In genomic region chr3:177137774-177138705, GRCh38 we compare ENCODE assay signal across 21 cellular contexts. TPM values are rescaled to one million over a fixed set of nuclear protein-coding genes. Genes with fewer than 3 reads are reported as not detected.
DNase-seq lines count a peak whose midpoint lies in the region; ATAC-seq, FAIRE-seq and TF ChIP-seq lines count a peak whose summit lies in the region.
"Had no signal": no experiment of that assay in that cellular context is flagged by ENCODE, and none has a peak within 500 bp of the region (broad histone marks: within the 10 kb centered on the region; RNA-seq: fewer than 3 reads in every experiment).

No MANE protein-coding gene starts in this region.

- peak; percentile 78 for FAIRE-seq in K562 (lab: Jason Lieb, UNC)
- FAIRE-seq: endometrium had no signal

- H3K4me3 ChIP-seq in CD8-positive, alpha-beta memory T cell (ENCODE audit: low read length) = no peak overlapping the region
- no peak overlapping the region for H3K4me3 ChIP-seq in K562
- no peak overlapping the region for H3K4me3 ChIP-seq in PC-3 (ENCODE audit: low read length)
- H3K4me3 ChIP-seq: heart right ventricle, lower lobe of right lung, testis had no signal

- no peaks in the 10 kb centered on the region for H3K36me3 ChIP-seq in CD8-positive, alpha-beta memory T cell (ENCODE audit: insufficient read depth, low read length)
- H3K36me3 ChIP-seq in K562 (ENCODE audit: control insufficient read depth, insufficient read depth, low read length) = peaks cover 12% of the 10 kb centered on the region; the same call in 2 of the 3 replicates
- H3K36me3 ChIP-seq in PC-3 (ENCODE audit: low read depth, low read length) = 0 out of 2 replicates have a peak, but pooled peaks cover 6% of the 10 kb centered on the region
- H3K36me3 ChIP-seq: heart right ventricle, lower lobe of right lung had no signal

- CTCF ChIA-PET in activated CD4-positive, alpha-beta T cell treated with anti-CD3 and anti-CD28 coated beads for 36 hours (lab: Charles Lee) = interaction anchor here (0.7 to 1.3 kb wide), 2 partner anchors 10 to 14 kb away, joined by 3 to 5 read pairs; no protein-coding TSS in a partner anchor
- CTCF ChIA-PET in CD8-positive, alpha-beta memory T cell (lab: Charles Lee) = no interaction called here
- CTCF ChIA-PET in K562 (lab: Yijun Ruan, JAX; ENCODE audit: low intra/inter-chr PET ratio) = no interaction called here
- CTCF ChIA-PET in PC-3 (lab: Charles Lee) = no interaction called here

- H3K4me3 Mint-ChIP-seq in activated CD4-positive, alpha-beta T cell treated with anti-CD3 and anti-CD28 coated beads for 36 hours = no peak overlapping the region
- peak overlapping the region in 6 of 7 donors; percentile 58 to 82 (median 66) for H3K4me3 Mint-ChIP-seq in CD8-positive, alpha-beta memory T cell
- no peak overlapping the region for H3K4me3 Mint-ChIP-seq in osteocyte (ENCODE audit: unreplicated experiment)

- H2AFZ ChIP-seq in K562 (ENCODE audit: low read depth, low read length) (no peak overlapping the region), PC-3 (ENCODE audit: low read length) (no peak overlapping the region)

- H3K27ac ChIP-seq in CD8-positive, alpha-beta memory T cell (ENCODE audit: low read depth, low read length) = no peak overlapping the region
- no peak overlapping the region for H3K27ac ChIP-seq in K562 (ENCODE audit: extremely low read depth, low read depth, low read length)
- no peak overlapping the region for H3K27ac ChIP-seq in PC-3 (ENCODE audit: low read length)
- H3K27ac ChIP-seq: heart right ventricle, lower lobe of right lung, testis had no signal

- peaks cover 54% of the 10 kb centered on the region for H3K4me1 ChIP-seq in CD8-positive, alpha-beta memory T cell (ENCODE audit: insufficient read depth, low read length)
- peaks cover 0 to 11% of the 10 kb centered on the region in 2 experiments; a peak in 2 of 5 replicates for H3K4me1 ChIP-seq in K562 (replicated peaks in 1 of 2; ENCODE audit: control insufficient read depth in 2 of 2, insufficient read depth in 2 of 2, low read length in 2 of 2)
- H3K4me1 ChIP-seq in PC-3 (ENCODE audit: insufficient read depth, low read length) = no peaks in the 10 kb centered on the region
- H3K4me1 ChIP-seq: BE2C, testis had no signal

- BruUV-seq in K562 (replicated peaks; lab: Mats Ljungman, UMichigan) (no TSS peak), PC-3 (replicated peaks; lab: Mats Ljungman, UMichigan) (no TSS peak)

- peak; percentile 59 for ATAC-seq in activated CD4-positive, alpha-beta T cell treated with anti-CD3 and anti-CD28 coated beads for 36 hours
- ATAC-seq in K562 (no peak), HG03159 (IDR thresholded peaks at IDR 0.05; ENCODE audit: unreplicated experiment) (no peak), PC-3 (no peak)
- ATAC-seq: lower lobe of right lung had no signal

- 82% methylated on average over 7 of the region's 7 CpGs for WGBS in K562 (ENCODE audit: insufficient coverage, low coverage, missing lambda C conversion rate)

- no peak overlapping the region for H3K9ac ChIP-seq in K562 (ENCODE audit: insufficient read depth in 1 of 2, low read depth in 2 of 2, low read length in 2 of 2)
- H3K9ac ChIP-seq in PC-3 (ENCODE audit: low read length) = no peak overlapping the region

- no peaks in the 10 kb centered on the region for H3F3A ChIP-seq in PC-3 (ENCODE audit: low read length, unreplicated experiment)

- TF ChIP-seq RAD21 in K562 (CRISPR knock-in tag; conservative IDR thresholded peaks at IDR 0.05 in 1 of 2, IDR thresholded peaks at IDR 0.05 in 1 of 2) = no peak

- no peaks in the 10 kb centered on the region for H3K9me2 ChIP-seq in PC-3 (replicated peaks; ENCODE audit: low read length)

- no peaks in the 10 kb centered on the region for H3K27me3 ChIP-seq in CD8-positive, alpha-beta memory T cell (ENCODE audit: insufficient read depth, low read length, poor library complexity, severe bottlenecking)
- H3K27me3 ChIP-seq in K562 (ENCODE audit: control insufficient read depth in 2 of 2, insufficient read depth in 2 of 2, low read length in 2 of 2) (no peaks in the 10 kb centered on the region), PC-3 (ENCODE audit: low read length) (no peaks in the 10 kb centered on the region)
- H3K27me3 ChIP-seq: BE2C, heart right ventricle, testis had no signal

- H3K27me3 Mint-ChIP-seq in activated CD4-positive, alpha-beta T cell treated with anti-CD3 and anti-CD28 coated beads for 36 hours = no peaks in the 10 kb centered on the region
- no peaks in the 10 kb centered on the region for H3K27me3 Mint-ChIP-seq in CD8-positive, alpha-beta memory T cell
- no peaks in the 10 kb centered on the region for H3K27me3 Mint-ChIP-seq in osteocyte (ENCODE audit: unreplicated experiment)

- DNase-seq in activated CD4-positive, alpha-beta T cell treated with anti-CD3 and anti-CD28 coated beads for 36 hours = no peak
- no peak for DNase-seq in activated CD4-positive, alpha-beta T cell treated with anti-CD3 and anti-CD28 coated beads, Interleukin-2, amount 50 U/mL, for 48 hours
- no peak for DNase-seq in CD8-positive, alpha-beta memory T cell
- no peak for DNase-seq in K562 (ENCODE audit: extremely low read depth in 1 of 4, low spot score in 3 of 4)
- no peak for DNase-seq in osteocyte (ENCODE audit: extremely low spot score, unreplicated experiment)
- no peak for DNase-seq in PC-3
- no peak for DNase-seq in dermis blood vessel endothelial cell
- DNase-seq: activated CD4-positive, CD25-positive, alpha-beta regulatory T cell; aorta; BE2C; cerebellar nuclear complex; heart right ventricle; KBM-7; lower lobe of right lung; MV-4-11; NCI-H2029; Right ventricle myocardium superior; stimulated activated CD4-positive, alpha-beta T cell treated with anti-CD3 and anti-CD28 coated beads, Interleukin-4, amount 100 ng/mL, for 4 hours; testis had no signal

- peaks cover 7% of the 10 kb centered on the region; the same call in 1 of the 2 replicates for H4K20me1 ChIP-seq in K562 (replicated peaks; ENCODE audit: control insufficient read depth, insufficient read depth, low read length)
- H4K20me1 ChIP-seq in PC-3 (ENCODE audit: low read length) = peaks cover 12% of the 10 kb centered on the region; the same call in 1 of the 2 replicates

- intact Hi-C loops in activated CD4-positive, alpha-beta T cell treated with anti-CD3 and anti-CD28 coated beads for 36 hours (cut with DNase I, micrococcal nuclease) = no loop called here
- intact Hi-C loops in K562 (cut with micrococcal nuclease) (no loop called here), PC-3 (cut with micrococcal nuclease) (no loop called here)

- peaks cover 25% of the 10 kb centered on the region for H3K36me3 Mint-ChIP-seq in activated CD4-positive, alpha-beta T cell treated with anti-CD3 and anti-CD28 coated beads for 36 hours (ENCODE audit: low read depth)
- peaks cover 3 to 12% (median 4%) of the 10 kb centered on the region in 3 donors for H3K36me3 Mint-ChIP-seq in CD8-positive, alpha-beta memory T cell
- peaks cover 24% of the 10 kb centered on the region for H3K36me3 Mint-ChIP-seq in osteocyte (ENCODE audit: unreplicated experiment)

- no peaks in the 10 kb centered on the region for H3K9me1 ChIP-seq in K562 (ENCODE audit: control insufficient read depth, insufficient read depth, low read length)

- no peak overlapping the region for H3K4me2 ChIP-seq in K562 (ENCODE audit: insufficient read depth, low read length)
- no peak overlapping the region for H3K4me2 ChIP-seq in PC-3 (ENCODE audit: low read length)

- no peaks in the 10 kb centered on the region for H3K9me3 ChIP-seq in CD8-positive, alpha-beta memory T cell (ENCODE audit: low read length)
- H3K9me3 ChIP-seq in K562 (replicated peaks; ENCODE audit: control insufficient read depth, insufficient read depth, low read depth, low read length) (no peaks in the 10 kb centered on the region), PC-3 (ENCODE audit: low read length) (no peaks in the 10 kb centered on the region)
- H3K9me3 ChIP-seq: BE2C, lower lobe of right lung, testis had no signal

- no peak for TF ChIP-seq EP300 in K562 (IDR thresholded peaks at IDR 0.05; ENCODE audit: low read length)

- peaks cover 75% of the 10 kb centered on the region for H3K4me1 Mint-ChIP-seq in activated CD4-positive, alpha-beta T cell treated with anti-CD3 and anti-CD28 coated beads for 36 hours
- peaks cover 59 to 91% (median 86%) of the 10 kb centered on the region in 3 donors for H3K4me1 Mint-ChIP-seq in CD8-positive, alpha-beta memory T cell
- H3K4me1 Mint-ChIP-seq in osteocyte (ENCODE audit: unreplicated experiment) = peaks cover 45% of the 10 kb centered on the region

- in situ Hi-C loops in K562 (cut with MboI) = no loop called here

- TF ChIP-seq POLR2A in K562 (conservative IDR thresholded peaks at IDR 0.05) = no peak

- peak overlapping the region; percentile 67 for H3K27ac Mint-ChIP-seq in activated CD4-positive, alpha-beta T cell treated with anti-CD3 and anti-CD28 coated beads for 36 hours
- H3K27ac Mint-ChIP-seq in CD8-positive, alpha-beta memory T cell = peak overlapping the region in 7 of 8 donors; percentile 7 to 88 (median 42)
- H3K27ac Mint-ChIP-seq in osteocyte (ENCODE audit: unreplicated experiment) = peak overlapping the region; percentile 34

- POLR2A ChIA-PET in activated CD4-positive, alpha-beta T cell treated with anti-CD3 and anti-CD28 coated beads for 36 hours (lab: Charles Lee) = no interaction called here
- POLR2A ChIA-PET in CD8-positive, alpha-beta memory T cell (lab: Charles Lee) = no interaction called here
- POLR2A ChIA-PET in K562 (lab: Yijun Ruan, JAX) (no interaction called here), PC-3 (lab: Charles Lee; ENCODE audit: unreplicated experiment) (no interaction called here)

- peaks cover 2% of the 10 kb centered on the region for H3K9me3 Mint-ChIP-seq in activated CD4-positive, alpha-beta T cell treated with anti-CD3 and anti-CD28 coated beads for 36 hours (ENCODE audit: low read depth)
- H3K9me3 Mint-ChIP-seq in CD8-positive, alpha-beta memory T cell = no peaks in the 10 kb centered on the region
- H3K9me3 Mint-ChIP-seq in osteocyte (ENCODE audit: unreplicated experiment) = peaks cover 8% of the 10 kb centered on the region

- H3K79me2 ChIP-seq in K562 (ENCODE audit: control insufficient read depth, insufficient read depth, low read length) (peaks cover 96% of the 10 kb centered on the region), PC-3 (ENCODE audit: low read length) (peaks cover 96% of the 10 kb centered on the region)

- TF ChIP-seq CTCF in K562 (IDR thresholded peaks at IDR 0.05 in 2 of 3, conservative IDR thresholded peaks at IDR 0.05 in 1 of 3; ENCODE audit: insufficient read depth in 2 of 3, low read depth in 1 of 3, low read length in 3 of 3) (no peak), osteocyte (IDR thresholded peaks at IDR 0.05) (no peak), PC-3 (conservative IDR thresholded peaks at IDR 0.05; ENCODE audit: low read depth, low read length) (no peak)

RNA-seq across cellular contexts. Expression of gene TBL1XR1, which starts 59.2 kb away (rescaled TPM):
- total RNA-seq in activated CD4-positive, alpha-beta T cell treated with anti-CD3 and anti-CD28 coated beads for 36 hours = 100 to 1,000 TPM; 164 to 226 TPM
- total RNA-seq in CD8-positive, alpha-beta memory T cell = 100 to 1,000 TPM; 173 to 193 TPM
- 36.3 TPM for polyA plus RNA-seq in CD8-positive, alpha-beta memory T cell
- 113 and 226 TPM in 2 replicates for total RNA-seq in K562 (2011; cell fraction: chromatin; rRNA removed; ENCODE audit: low replicate concordance)
- total RNA-seq in K562 (2011; cell fraction: nucleolus; rRNA removed) = 55.0 and 70.3 TPM in 2 replicates
- 125 and 183 TPM in 2 replicates for total RNA-seq in K562 (2011; cell fraction: nucleoplasm; rRNA removed)
- total RNA-seq in K562 (2014; rRNA removed) (56.6 and 68.6 TPM in 2 replicates), K562 (2014; rRNA removed; fragmentation: Illumina TruSeq; extraction: Trizol) (110 and 132 TPM in 2 replicates), K562 (2015; rRNA removed; fragmentation: Illumina TruSeq; extraction: Trizol) (74.0 and 83.3 TPM in 2 replicates), K562 (2021) (125 and 150 TPM in 2 replicates), osteocyte (370 and 381 TPM in 2 replicates), PC-3 (2014; rRNA removed) (77.6 and 109 TPM in 2 replicates), dermis blood vessel endothelial cell (117 and 144 TPM in 2 replicates)
- polyA plus RNA-seq in K562 (2011; rRNA removed) (129 and 171 TPM in 2 replicates), K562 (2014; fragmentation: Illumina TruSeq; extraction: Trizol) (36.6 and 37.2 TPM in 2 replicates), K562 (2014; fragmentation: Nextera tagmentation; extraction: Ambion mirVana) (10 to 100 TPM; 19.6 to 90.2 TPM), K562 (2014; rRNA removed) (36.7 and 39.9 TPM in 2 replicates)
- 42.5 and 49.5 TPM in 2 replicates for polyA plus RNA-seq in K562 (2011; cell fraction: cytosol; rRNA removed)
- 154 and 172 TPM in 2 replicates for polyA plus RNA-seq in K562 (2011; cell fraction: nucleus; rRNA removed)
- 19.3 and 54.6 TPM in 2 replicates for polyA plus RNA-seq in K562 (2012)
- 706 and 847 TPM in 2 replicates for polyA minus RNA-seq in K562 (2011; rRNA and poly(A)+ RNA removed)
- polyA minus RNA-seq in K562 (2011; cell fraction: cytosol; rRNA and poly(A)+ RNA removed) = 193 and 353 TPM in 2 replicates
- 137 and 171 TPM in 2 replicates for polyA minus RNA-seq in K562 (2011; cell fraction: nucleus; rRNA and poly(A)+ RNA removed)

Comparison
In these comparisons a context has a peak if more than half of its experiments do, and no peak if none do; other contexts are left out.
1. H3K4me3 Mint-ChIP-seq: peak in CD8-positive, alpha-beta memory T cell (6 of 7); none in activated CD4-positive, alpha-beta T cell treated with anti-CD3 and anti-CD28 coated beads for 36 hours (single experiment) and osteocyte (single experiment).
2. Peak in every context shown above with its lines, with median percentiles within 50 percentile points of each other: H3K27ac Mint-ChIP-seq.